20 cellular contexts compared by ENCODE assay signal in genomic region chr2:15006667-15007066, GRCh38.
DNase-seq lines count a peak whose midpoint lies in the region; ATAC-seq, FAIRE-seq and TF ChIP-seq lines count a peak whose summit lies in the region.
"Had no signal": no experiment of that assay in that cellular context is flagged by ENCODE, and none has a peak within 500 bp of the region (broad histone marks: within the 10 kb centered on the region; RNA-seq: fewer than 3 reads in every experiment).

No MANE protein-coding gene starts in this region.

- WGBS in small intestine, 3 donors = 67 to 84% (median 80%) methylated on average over 2 of the region's 2 CpGs

- no peaks in the 10 kb centered on the region for H3F3A ChIP-seq in Loucy (ENCODE audit: low read depth)

- H3K9me3 ChIP-seq in Loucy (ENCODE audit: insufficient read depth, low read depth, low read length) = no peaks in the 10 kb centered on the region
- H3K9me3 ChIP-seq in small intestine (ENCODE audit: control insufficient read depth, low read depth) = no peaks in the 10 kb centered on the region
- H3K9me3 ChIP-seq: Caco-2 had no signal

- H3K4me3 ChIP-seq in Loucy (ENCODE audit: low read length, poor library complexity, severe bottlenecking) (peak overlapping the region; percentile 33), small intestine (ENCODE audit: low read depth in 1 of 2, low read length in 2 of 2) (no peak overlapping the region)
- H3K4me3 ChIP-seq: dorsolateral prefrontal cortex had no signal

- peak overlapping the region; percentile 68 for H3K4me2 ChIP-seq in Loucy (ENCODE audit: low read depth, low read length, poor library complexity, severe bottlenecking)

- H3K27me3 ChIP-seq in Loucy (ENCODE audit: insufficient read depth, low read length, poor library complexity, severe bottlenecking) (no peaks in the 10 kb centered on the region), small intestine (ENCODE audit: control insufficient read depth in 2 of 2, insufficient read depth in 2 of 2, low read length in 2 of 2) (no peaks in the 10 kb centered on the region)
- H3K27me3 ChIP-seq: dorsolateral prefrontal cortex had no signal

- TF ChIP-seq CTCF in Loucy (conservative IDR thresholded peaks at IDR 0.05; ENCODE audit: low read length) = no peak

- H3K27ac ChIP-seq in small intestine (ENCODE audit: low read depth in 1 of 2, low read length in 1 of 2) = no peak overlapping the region
- H3K27ac ChIP-seq: dorsolateral prefrontal cortex had no signal

- H3K36me3 ChIP-seq in Loucy (ENCODE audit: insufficient read depth, low read length) (no peaks in the 10 kb centered on the region), small intestine (ENCODE audit: control insufficient read depth in 2 of 2, insufficient read depth in 2 of 2, low read length in 2 of 2) (no peaks in the 10 kb centered on the region)

- no peaks in the 10 kb centered on the region for H3K79me2 ChIP-seq in Loucy (ENCODE audit: insufficient read depth, low read length)

- no peaks in the 10 kb centered on the region for H4K20me1 ChIP-seq in Loucy (ENCODE audit: insufficient read depth, low read length, poor library complexity, severe bottlenecking)

- no peaks in the 10 kb centered on the region for H3K9me2 ChIP-seq in Loucy (replicated peaks; ENCODE audit: low read depth, low read length)

- no peak overlapping the region for H2AFZ ChIP-seq in Loucy (ENCODE audit: low read length)

- no peak overlapping the region for H3K9ac ChIP-seq in Loucy (ENCODE audit: low read depth, low read length, poor library complexity, severe bottlenecking)

- ATAC-seq in GM21367 (IDR thresholded peaks at IDR 0.05; ENCODE audit: unreplicated experiment) (peak; percentile 78), HG02884 (IDR thresholded peaks at IDR 0.05; ENCODE audit: unreplicated experiment) (peak; percentile 52), HG03175 (IDR thresholded peaks at IDR 0.05; ENCODE audit: unreplicated experiment) (no peak)
- ATAC-seq: activated CD4-positive, CD25-positive, alpha-beta regulatory T cell treated with anti-CD3 and anti-CD28 coated beads, Interleukin-2, amount 50 U/mL, for 24 hours; HepG2; T-helper 17 cell had no signal

- peak; percentile 46 for FAIRE-seq in GM18507 (lab: Jason Lieb, UNC)
- FAIRE-seq in small intestine (lab: Jason Lieb, UNC) = no peak
- FAIRE-seq: G401.6, H54, HepG2 had no signal

- DNase-seq in GM18507 (ENCODE audit: extremely low spot score, insufficient read length, low read depth) (no peak), hippocampal formation (lab: John Stamatoyannopoulos, UW) (no peak), small intestine (no peak), AML-193 (lab: John Stamatoyannopoulos, UW) (no peak)
- DNase-seq: activated CD8-positive, alpha-beta memory T cell treated with anti-CD3 and anti-CD28 coated beads, Interleukin-2, amount 50 U/mL, for 4 hours; activated naive CD4-positive, alpha-beta T cell treated with anti-CD3 and anti-CD28 coated beads, Interleukin-2, amount 50 U/mL, for 16 hours; Caco-2; dorsolateral prefrontal cortex; NCI-H1092 treated with DMSO at 0.1 percent for 48 hours; SHP77; T-helper 17 cell; trophoblast cell had no signal

- H3K4me1 ChIP-seq in Loucy (ENCODE audit: insufficient read depth, low read length, poor library complexity, severe bottlenecking) (peaks cover 36% of the 10 kb centered on the region), small intestine (ENCODE audit: control insufficient read depth in 2 of 2, insufficient read depth in 1 of 2, low read depth in 1 of 2, low read length in 1 of 2) (no peaks in the 10 kb centered on the region)
- H3K4me1 ChIP-seq: Caco-2 had no signal
